Comparison of ENCODE assay signal across 8 cellular contexts in genomic region chr4:99949034-99949998, GRCh38. TPM values are rescaled to one million over a fixed set of nuclear protein-coding genes. Genes with fewer than 3 reads are reported as not detected.
DNase-seq lines count a peak whose midpoint lies in the region; ATAC-seq, FAIRE-seq and TF ChIP-seq lines count a peak whose summit lies in the region.

No MANE protein-coding gene starts in this region.

- H3K4me3 ChIP-seq in kidney (ENCODE audit: low read length in 2 of 2): peak overlapping the region; percentile 93 to 94

- TF ChIP-seq CTCF in AG09319 (IDR thresholded peaks at IDR 0.05; ENCODE audit: low read depth, low read length): peak; percentile 85
- TF ChIP-seq CTCF in kidney (IDR thresholded peaks at IDR 0.05; ENCODE audit: borderline replicate concordance, extremely low read depth, insufficient read depth): peak; percentile 90

- peak overlapping the region; percentile 84 to 86 for H3K9ac ChIP-seq in kidney (ENCODE audit: low read length in 2 of 2)

- no peaks in the 10 kb centered on the region for H3K36me3 ChIP-seq in kidney (ENCODE audit: control insufficient read depth in 1 of 2, insufficient read depth in 2 of 2, low read length in 2 of 2)

- TF ChIP-seq POLR2A in GM18951 (IDR thresholded peaks at IDR 0.05; ENCODE audit: extremely low read depth, insufficient read depth, insufficient read length): peak; percentile 40

- H3K27ac ChIP-seq in kidney (ENCODE audit: low read depth in 2 of 2, low read length in 2 of 2): peak overlapping the region; percentile 86 to 89

- intact Hi-C loops in kidney (cut with DNase I): no loop called here

- FAIRE-seq in kidney (lab: Jason Lieb, UNC): no peak

- ATAC-seq in HG03280 (IDR thresholded peaks at IDR 0.05; ENCODE audit: unreplicated experiment): peak; percentile 26

- H3K4me1 ChIP-seq in kidney (ENCODE audit: control insufficient read depth in 1 of 2, insufficient read depth in 1 of 2, low read depth in 1 of 2, low read length in 2 of 2): peaks cover 13 to 23% of the 10 kb centered on the region in 2 donors

- peak; percentile 83 for DNase-seq in AG09319 (ENCODE audit: extremely low read depth, low read depth)
- peak; percentile 89 for DNase-seq in NCI-H345 (lab: John Stamatoyannopoulos, UW)
- DNase-seq in activated CD4-positive, CD25-positive, alpha-beta regulatory T cell treated with anti-CD3 and anti-CD28 coated beads, Interleukin-2, amount 50 U/mL, for 16 hours (ENCODE audit: low read depth, low spot score): peak; percentile 80
- DNase-seq in cerebellar nuclear complex (lab: John Stamatoyannopoulos, UW): peak; percentile 16 to 86
- DNase-seq in kidney: peak; percentile 94
- DNase-seq in stimulated activated CD4-positive, alpha-beta T cell treated with anti-CD3 and anti-CD28 coated beads, Interleukin-12 subunit alpha, Interleukin-12 subunit beta, amount 100 ng/mL, for 48 hours (ENCODE audit: low read depth in 2 of 3, low spot score in 1 of 3): peak; percentile 89 to 92 (median 89)

- H3K9me3 ChIP-seq in kidney (ENCODE audit: control insufficient read depth in 1 of 2, low read length in 2 of 2): no peaks in the 10 kb centered on the region

- in situ Hi-C loops in GM18951 (cut with MboI; ENCODE audit: low sequenced_read_pairs, unreplicated experiment): no loop called here

RNA-seq across cellular contexts. Expression of gene H2AZ1, which starts 0.8 kb away (rescaled TPM):
- total RNA-seq in kidney: 98.5 TPM
- 154 TPM for polyA plus RNA-seq in kidney (ENCODE audit: insufficient read depth, low read depth, low replicate concordance)

RNA-seq across cellular contexts. Expression of gene DNAJB14, which starts 2.9 kb away (rescaled TPM):
- total RNA-seq in kidney: 51.7 TPM
- 8.1 TPM for polyA plus RNA-seq in kidney (ENCODE audit: insufficient read depth, low read depth, low replicate concordance)

RNA-seq across cellular contexts. Expression of gene LAMTOR3, which starts 55.1 kb away (rescaled TPM):
- 46.5 TPM for total RNA-seq in kidney
- polyA plus RNA-seq in kidney (ENCODE audit: insufficient read depth, low read depth, low replicate concordance): 71.1 TPM

Comparison
In these comparisons a context has a peak if more than half of its experiments do, and no peak if none do; other contexts are left out.
1. Peak in every context shown above with its lines: DNase-seq, ATAC-seq, H3K4me3 ChIP-seq and H3K27ac ChIP-seq.